In genomic region chr5:135466178-135467050, GRCh38 we compare ENCODE assay signal across 8 cellular contexts. TPM values are rescaled to one million over a fixed set of nuclear protein-coding genes. Genes with fewer than 3 reads are reported as not detected.
DNase-seq lines count a peak whose midpoint lies in the region; ATAC-seq and TF ChIP-seq lines count a peak whose summit lies in the region.

No MANE protein-coding gene starts in this region.

- H3K9me3 Mint-ChIP-seq in activated T-cell treated with anti-CD3 and anti-CD28 coated beads, Interleukin-2, amount 50 U/mL, for 4 hours: no peaks in the 10 kb centered on the region
- H3K9me3 Mint-ChIP-seq in nephron: no peaks in the 10 kb centered on the region

- H3K27me3 ChIP-seq in AG04450 (ENCODE audit: control insufficient read depth, insufficient read depth, low read length): peaks cover 58% of the 10 kb centered on the region

- CTCF ChIA-PET in AG04450 (lab: Charles Lee): interaction anchor here (0.6 to 28.4 kb wide), 34 partner anchors 9 to 621 kb away, joined by 3 to 1313 read pairs (median 4); partner anchors contain the start of genes CXCL14 and TIFAB

- H3K27ac Mint-ChIP-seq in nephron: no peak overlapping the region

- TF ChIP-seq CTCF in AG04450 (IDR thresholded peaks at IDR 0.05; ENCODE audit: low read depth, low read length): peak; percentile 87
- peak; percentile 85 to 95 (median 92) for TF ChIP-seq CTCF in nephron (IDR thresholded peaks at IDR 0.05; ENCODE audit: unreplicated experiment in 3 of 3)

- peaks cover 9% of the 10 kb centered on the region for H3K4me1 Mint-ChIP-seq in activated T-cell treated with anti-CD3 and anti-CD28 coated beads, Interleukin-2, amount 50 U/mL, for 4 hours (ENCODE audit: low read depth)
- peaks cover 5% of the 10 kb centered on the region for H3K4me1 Mint-ChIP-seq in nephron

- no peaks in the 10 kb centered on the region for H3K9me3 ChIP-seq in AG04450 (ENCODE audit: control insufficient read depth, insufficient read depth, low read length)

- peak overlapping the region; percentile 37 for H3K4me3 Mint-ChIP-seq in activated T-cell treated with anti-CD3 and anti-CD28 coated beads, Interleukin-2, amount 50 U/mL, for 4 hours
- peak overlapping the region; percentile 70 to 76 (median 74) for H3K4me3 Mint-ChIP-seq in nephron

- POLR2A ChIA-PET in AG04450 (lab: Yijun Ruan, JAX): interaction anchor here (0.6 to 1.7 kb wide), 2 partner anchors 82 to 85 kb away, joined by 3 to 5 read pairs; no protein-coding TSS in a partner anchor

- H3K27me3 Mint-ChIP-seq in activated T-cell treated with anti-CD3 and anti-CD28 coated beads, Interleukin-2, amount 50 U/mL, for 4 hours (ENCODE audit: low read depth): peaks cover 38% of the 10 kb centered on the region
- H3K27me3 Mint-ChIP-seq in nephron (ENCODE audit: low read depth): peaks cover 94% of the 10 kb centered on the region

- no peak overlapping the region for H3K27ac ChIP-seq in AG04450 (ENCODE audit: low read depth, low read length)

- peak overlapping the region; percentile 17; the same call in 1 of the 2 replicates for H3K4me3 ChIP-seq in AG04450 (ENCODE audit: low read depth, low read length)

- no peak for DNase-seq in AG04450 (ENCODE audit: low read depth, low spot score)
- peak; percentile 51 for DNase-seq in HT1080 (ENCODE audit: low read depth)
- peak; percentile 86 for DNase-seq in OCI-M1 (lab: John Stamatoyannopoulos, UW)
- peak; percentile 51 for DNase-seq in activated T-cell treated with anti-CD3 and anti-CD28 coated beads, Interleukin-2, amount 50 U/mL, for 4 hours
- peak; percentile 51 for DNase-seq in fibroblast of gingiva (ENCODE audit: low read depth)
- DNase-seq in stimulated activated naive CD8-positive, alpha-beta T cell treated with anti-CD3 and anti-CD28 coated beads, Interleukin-15, Interleukin-2, amounts not matched to agents 100 U/mL and 50 U/mL, for 24 hours: peak; percentile 82

- no peaks in the 10 kb centered on the region for H3K36me3 Mint-ChIP-seq in activated T-cell treated with anti-CD3 and anti-CD28 coated beads, Interleukin-2, amount 50 U/mL, for 4 hours (ENCODE audit: insufficient read depth)
- H3K36me3 Mint-ChIP-seq in nephron (ENCODE audit: low read depth): no peaks in the 10 kb centered on the region

- peak; percentile 66 for ATAC-seq in GM18907 (IDR thresholded peaks at IDR 0.05; ENCODE audit: unreplicated experiment)
- ATAC-seq in activated T-cell treated with anti-CD3 and anti-CD28 coated beads, Interleukin-2, amount 50 U/mL, for 4 hours: peak; percentile 91 to 95
- ATAC-seq in stimulated activated naive CD8-positive, alpha-beta T cell treated with anti-CD3 and anti-CD28 coated beads, Interleukin-15, Interleukin-2, amounts not matched to agents 100 U/mL and 50 U/mL, for 24 hours: peak; percentile 87

RNA-seq across cellular contexts. Expression of gene TIFAB, which starts 14.3 kb away (rescaled TPM):
- polyA plus RNA-seq in AG04450 (2011; rRNA removed): not detected in 2 replicates
- polyA minus RNA-seq in AG04450 (2011; rRNA and poly(A)+ RNA removed): not detected in 2 replicates
- total RNA-seq in HT1080 (2014; rRNA removed; shearing (Covaris generic)): not detected in 2 replicates
- polyA plus RNA-seq in HT1080 (2015; cell fraction: cytosol; rRNA removed): not detected in 2 replicates
- not detected in 2 replicates for polyA plus RNA-seq in HT1080 (2015; cell fraction: nucleus; rRNA removed)
- not detected for total RNA-seq in activated T-cell treated with anti-CD3 and anti-CD28 coated beads, Interleukin-2, amount 50 U/mL, for 4 hours

RNA-seq across cellular contexts. Expression of gene DCANP1, which starts 19.3 kb away (rescaled TPM):
- polyA plus RNA-seq in AG04450 (2011; rRNA removed): not detected in 2 replicates
- polyA minus RNA-seq in AG04450 (2011; rRNA and poly(A)+ RNA removed): not detected in 2 replicates
- total RNA-seq in HT1080 (2014; rRNA removed; shearing (Covaris generic)): not detected in 2 replicates
- polyA plus RNA-seq in HT1080 (2015; cell fraction: cytosol; rRNA removed): not detected in 2 replicates
- not detected in 2 replicates for polyA plus RNA-seq in HT1080 (2015; cell fraction: nucleus; rRNA removed)
- not detected for total RNA-seq in activated T-cell treated with anti-CD3 and anti-CD28 coated beads, Interleukin-2, amount 50 U/mL, for 4 hours
